In the genomic region with DNA sequence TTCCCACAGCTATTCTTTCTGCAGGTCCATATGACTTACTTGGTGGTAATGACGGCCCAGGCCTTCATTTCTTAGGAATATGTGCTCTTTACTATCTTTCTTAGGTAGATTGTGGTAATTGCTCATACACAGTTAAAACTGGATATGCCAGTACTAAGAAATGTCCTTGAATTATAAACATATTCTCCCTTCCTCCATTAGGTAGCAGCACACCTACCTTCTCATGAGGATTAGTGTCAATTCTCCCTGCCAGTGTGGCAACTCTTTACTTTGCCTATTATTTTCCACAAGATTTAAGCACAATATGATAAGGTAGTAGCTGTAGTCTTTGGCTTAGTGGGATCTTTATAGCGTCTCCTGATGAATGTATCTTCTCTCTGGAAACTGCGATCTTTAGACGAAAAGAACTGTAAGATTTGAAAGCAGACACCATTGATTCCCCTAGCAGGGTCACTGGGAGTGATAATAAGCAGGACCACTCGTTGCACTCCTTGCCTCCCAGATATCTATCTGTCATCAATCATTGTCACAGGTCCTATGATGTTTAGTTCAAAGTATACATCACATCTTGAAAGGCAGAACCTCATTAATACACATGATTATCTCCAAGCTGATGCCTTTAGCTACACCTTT, we compare ENCODE assay signal across 8 cellular contexts.
A peak's percentile ranks its signal among the peaks of the same experiment; 100 is the strongest.
DNase-seq lines count a peak whose midpoint lies in the region; ATAC-seq lines count a peak whose summit lies in the region.

No MANE protein-coding gene starts in this region.

- no peaks in the 10 kb centered on the region for H3K9me3 ChIP-seq in adipocyte (ENCODE audit: control insufficient read depth, low read length)

- no peaks in the 10 kb centered on the region for H3K27me3 ChIP-seq in adipocyte (replicated peaks; ENCODE audit: control insufficient read depth, insufficient read depth, low read length)

- DNase-seq in D341Med (ENCODE audit: low spot score), result peak; percentile 44
- DNase-seq in adipocyte (ENCODE audit: low read depth), result peak; percentile 41
- DNase-seq in myocyte (ENCODE audit: low read depth), result peak; percentile 59
- no peak for DNase-seq in DMS79 (lab: John Stamatoyannopoulos, UW)
- no peak for DNase-seq in OCI-M2 (lab: John Stamatoyannopoulos, UW; ENCODE audit: unreplicated experiment)
- DNase-seq in nucleus accumbens (lab: John Stamatoyannopoulos, UW), result no peak

- ATAC-seq in GM19452 (IDR thresholded peaks at IDR 0.05; ENCODE audit: unreplicated experiment), result peak; percentile 73
- ATAC-seq in HG03442 (IDR thresholded peaks at IDR 0.05; ENCODE audit: unreplicated experiment), result peak; percentile 92

- no peaks in the 10 kb centered on the region for H3K4me1 ChIP-seq in adipocyte (ENCODE audit: control insufficient read depth, insufficient read depth, low read length)

- no peak overlapping the region for H3K9ac ChIP-seq in adipocyte (ENCODE audit: low read length)

- no peaks in the 10 kb centered on the region for H3K36me3 ChIP-seq in adipocyte (ENCODE audit: control insufficient read depth, insufficient read depth, low read length, severe bottlenecking)

- H3K4me3 ChIP-seq in adipocyte (ENCODE audit: low read length), result no peak overlapping the region

Comparison
In these comparisons a context has a peak if more than half of its experiments do, and no peak if none do; other contexts are left out.
1. DNase-seq: peak in D341Med (single experiment), adipocyte (single experiment) and myocyte (single experiment); none in DMS79 (single experiment), OCI-M2 (single experiment) and nucleus accumbens (0 of 56).